ENCODE assay signal across 9 cellular contexts in the genomic region with DNA sequence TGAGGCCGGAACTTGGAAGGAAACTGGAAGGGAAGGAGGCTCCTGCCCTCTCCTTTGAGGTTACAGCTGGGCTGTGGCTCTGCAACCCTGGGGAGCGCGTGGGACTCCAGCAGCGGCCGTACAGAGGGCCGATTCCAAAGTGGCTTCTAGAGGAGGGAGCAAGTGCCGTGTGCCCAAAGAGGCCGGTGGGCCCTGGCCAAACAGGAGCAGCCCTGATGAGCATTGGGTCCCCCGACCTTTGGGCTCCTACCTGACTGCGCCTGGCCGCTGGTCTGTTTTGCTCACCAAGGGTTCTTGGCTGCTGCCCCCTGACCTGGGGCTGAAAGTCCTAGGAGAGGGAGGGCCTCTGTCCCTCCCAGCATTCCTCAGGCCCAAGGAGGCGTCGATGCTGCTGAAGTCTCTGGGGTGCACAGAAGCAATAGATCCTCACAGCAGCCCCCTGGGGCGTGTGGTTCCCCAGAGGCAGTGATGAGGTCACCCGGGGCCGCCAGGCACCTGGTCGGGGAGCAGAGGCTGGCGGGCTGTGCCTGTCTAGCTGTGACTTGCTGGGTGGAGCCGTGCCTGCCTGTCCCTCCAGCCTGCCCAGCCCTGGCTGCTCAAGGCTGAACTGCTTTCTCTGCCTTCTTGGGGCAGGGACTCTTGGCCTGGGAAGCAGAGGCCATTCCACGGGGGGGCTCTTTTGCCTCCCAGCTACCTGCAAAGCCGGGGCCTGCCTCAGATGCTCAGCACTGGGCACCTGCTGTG. TPM values are rescaled to one million over a fixed set of nuclear protein-coding genes. Genes with fewer than 3 reads are reported as not detected.
DNase-seq lines count a peak whose midpoint lies in the region; ATAC-seq, FAIRE-seq and TF ChIP-seq lines count a peak whose summit lies in the region.
"Had no signal": no experiment of that assay in that cellular context is flagged by ENCODE, and none has a peak within 500 bp of the region (broad histone marks: within the 10 kb centered on the region; RNA-seq: fewer than 3 reads in every experiment).

No MANE protein-coding gene starts in this region.

- H3K4me1 Mint-ChIP-seq in activated CD4-positive, alpha-beta memory T cell treated with anti-CD3 and anti-CD28 coated beads, Interleukin-2, amount 10 ng/mL, durations not matched to agents 7 days and 5 days, result peaks cover 70% of the 10 kb centered on the region
- H3K4me1 Mint-ChIP-seq in naive thymus-derived CD8-positive, alpha-beta T cell, result peaks cover 36 to 93% (median 90%) of the 10 kb centered on the region in 4 donors

- peak overlapping the region; percentile 31 for H3K27ac Mint-ChIP-seq in activated CD4-positive, alpha-beta memory T cell treated with anti-CD3 and anti-CD28 coated beads, Interleukin-2, amount 10 ng/mL, durations not matched to agents 7 days and 5 days
- peak overlapping the region; percentile 93 to 100 (median 98) for H3K27ac Mint-ChIP-seq in naive thymus-derived CD8-positive, alpha-beta T cell

- no peaks in the 10 kb centered on the region for H3K27me3 Mint-ChIP-seq in activated CD4-positive, alpha-beta memory T cell treated with anti-CD3 and anti-CD28 coated beads, Interleukin-2, amount 10 ng/mL, durations not matched to agents 7 days and 5 days
- H3K27me3 Mint-ChIP-seq in naive thymus-derived CD8-positive, alpha-beta T cell, result no peaks in the 10 kb centered on the region

- no peaks in the 10 kb centered on the region for H3K9me3 Mint-ChIP-seq in activated CD4-positive, alpha-beta memory T cell treated with anti-CD3 and anti-CD28 coated beads, Interleukin-2, amount 10 ng/mL, durations not matched to agents 7 days and 5 days
- H3K9me3 Mint-ChIP-seq in naive thymus-derived CD8-positive, alpha-beta T cell, result peaks cover 0 to 3% (median 0%) of the 10 kb centered on the region in 9 donors

- TF ChIP-seq CTCF in GM10248 (IDR thresholded peaks at IDR 0.05; ENCODE audit: control extremely low read depth, extremely low read depth, low read depth, missing control alignments), result no peak

- CTCF ChIA-PET in GM10248 (lab: Yijun Ruan, JAX), result interaction anchor here (0.9 to 3.3 kb wide), 11 partner anchors 11 to 95 kb away, joined by 3 to 13 read pairs (median 4); no protein-coding TSS in a partner anchor
- CTCF ChIA-PET in activated CD4-positive, alpha-beta memory T cell treated with anti-CD3 and anti-CD28 coated beads, Interleukin-2, amount 10 ng/mL, durations not matched to agents 7 days and 5 days (lab: Charles Lee), result interaction anchor here (0.9 to 4.5 kb wide), 3 partner anchors 20 to 35 kb away, joined by 3 to 25 read pairs (median 3); no protein-coding TSS in a partner anchor

- no peak for FAIRE-seq in RCC 7860 (lab: Jason Lieb, UNC)
- FAIRE-seq: colon had no signal

- ATAC-seq in GM21737 (IDR thresholded peaks at IDR 0.05; ENCODE audit: unreplicated experiment), result peak; percentile 19
- ATAC-seq in naive thymus-derived CD8-positive, alpha-beta T cell, result peak in 1 of 2 donors; percentile 7
- no peak for ATAC-seq in HG03520 (IDR thresholded peaks at IDR 0.05; ENCODE audit: unreplicated experiment)

- H3K4me3 Mint-ChIP-seq in activated CD4-positive, alpha-beta memory T cell treated with anti-CD3 and anti-CD28 coated beads, Interleukin-2, amount 10 ng/mL, durations not matched to agents 7 days and 5 days, result no peak overlapping the region
- peak overlapping the region; percentile 79 to 96 (median 89) for H3K4me3 Mint-ChIP-seq in naive thymus-derived CD8-positive, alpha-beta T cell

- POLR2A ChIA-PET in GM10248 (lab: Yijun Ruan, JAX), result interaction anchor here (1.6 to 4.0 kb wide), 2 partner anchors 10 to 12 kb away, joined by 7 to 15 read pairs; a partner anchor contains a TSS
- POLR2A ChIA-PET in activated CD4-positive, alpha-beta memory T cell treated with anti-CD3 and anti-CD28 coated beads, Interleukin-2, amount 10 ng/mL, durations not matched to agents 7 days and 5 days (lab: Charles Lee), result interaction anchor here (1.1 to 3.9 kb wide), 3 partner anchors 8 to 32 kb away, joined by 3 to 20 read pairs (median 12); no protein-coding TSS in a partner anchor
- POLR2A ChIA-PET in naive thymus-derived CD8-positive, alpha-beta T cell (lab: Charles Lee), result interaction anchor here (0.6 to 11.6 kb wide), 10 partner anchors 10 to 925 kb away, joined by 3 to 229 read pairs (median 4); a partner anchor contains a TSS

- peaks cover 86% of the 10 kb centered on the region for H3K36me3 Mint-ChIP-seq in activated CD4-positive, alpha-beta memory T cell treated with anti-CD3 and anti-CD28 coated beads, Interleukin-2, amount 10 ng/mL, durations not matched to agents 7 days and 5 days (ENCODE audit: low read depth)
- H3K36me3 Mint-ChIP-seq in naive thymus-derived CD8-positive, alpha-beta T cell, result peaks cover 0 to 75% (median 31%) of the 10 kb centered on the region in 3 donors

- DNase-seq in GM10248 (ENCODE audit: extremely low spot score) (peak; percentile 73), RCC 7860 (ENCODE audit: low spot score) (no peak), foreskin melanocyte (no peak), SKM-1 treated with dmso at 0.1 percent for 144 hours (lab: John Stamatoyannopoulos, UW; ENCODE audit: unreplicated experiment) (no peak)
- no peak for DNase-seq in activated CD4-positive, alpha-beta memory T cell treated with anti-CD3 and anti-CD28 coated beads, Interleukin-2, amount 10 ng/mL, durations not matched to agents 7 days and 5 days
- peak in 7 of 10 donors; percentile 25 to 78 (median 47) for DNase-seq in naive thymus-derived CD8-positive, alpha-beta T cell

RNA-seq across cellular contexts. Expression of a gene that starts 9.8 kb away (rescaled TPM):
- 100 to 1,000 TPM; 116 to 119 TPM for total RNA-seq in activated CD4-positive, alpha-beta memory T cell treated with anti-CD3 and anti-CD28 coated beads, Interleukin-2, amount 10 ng/mL, durations not matched to agents 7 days and 5 days
- 100 to 1,000 TPM; 117 to 121 TPM for total RNA-seq in naive thymus-derived CD8-positive, alpha-beta T cell
- 100 to 1,000 TPM in 1 of 3 donors, 10 to 100 TPM in 2; 48.9 to 153 (median 69.0) TPM for polyA plus RNA-seq in naive thymus-derived CD8-positive, alpha-beta T cell

RNA-seq across cellular contexts. Expression of a gene that starts 49.9 kb away (rescaled TPM):
- total RNA-seq in activated CD4-positive, alpha-beta memory T cell treated with anti-CD3 and anti-CD28 coated beads, Interleukin-2, amount 10 ng/mL, durations not matched to agents 7 days and 5 days, result 10 to 100 TPM; 33.8 to 35.3 TPM
- 10 to 100 TPM; 30.9 to 34.0 TPM for total RNA-seq in naive thymus-derived CD8-positive, alpha-beta T cell
- polyA plus RNA-seq in naive thymus-derived CD8-positive, alpha-beta T cell, result 10 to 100 TPM; 35.5 to 54.4 (median 37.0) TPM

Comparison
In these comparisons a context has a peak if more than half of its experiments do, and no peak if none do; other contexts are left out.
1. DNase-seq: peak in GM10248 (single experiment) and naive thymus-derived CD8-positive, alpha-beta T cell (7 of 10); none in activated CD4-positive, alpha-beta memory T cell treated with anti-CD3 and anti-CD28 coated beads, Interleukin-2, amount 10 ng/mL, durations not matched to agents 7 days and 5 days (single experiment), RCC 7860 (single experiment), foreskin melanocyte (single experiment) and SKM-1 treated with dmso at 0.1 percent for 144 hours (single experiment).